Comparison of ENCODE assay signal across 6 cellular contexts in genomic region chr1:120178058-120178457, GRCh38. TPM values are rescaled to one million over a fixed set of nuclear protein-coding genes. Genes with fewer than 3 reads are reported as not detected.
DNase-seq lines count a peak whose midpoint lies in the region; ATAC-seq and TF ChIP-seq lines count a peak whose summit lies in the region.
"Not testable (repeated sequence)": the region's sequence is repeated elsewhere in the genome, so short reads cannot be mapped to it uniquely, and the experiment has no call there.

No MANE protein-coding gene starts in this region.

- not testable (repeated sequence) for H3K4me2 ChIP-seq in OCI-LY7 (ENCODE audit: low read length); osteoblast (ENCODE audit: insufficient read depth, low read length)

- not testable (repeated sequence) for H3K79me2 ChIP-seq in OCI-LY7 (ENCODE audit: insufficient read depth, low read depth, low read length)
- peaks cover 30% of the 10 kb centered on the region for H3K79me2 ChIP-seq in osteoblast (ENCODE audit: insufficient read depth, low read length)

- not testable (repeated sequence) for H3K27me3 Mint-ChIP-seq in CD4-positive, alpha-beta T cell; T-helper 17 cell; naive thymus-derived CD8-positive, alpha-beta T cell

- not testable (repeated sequence) for ATAC-seq in CD4-positive, alpha-beta T cell (ENCODE audit: poor library complexity); T-helper 17 cell; naive thymus-derived CD8-positive, alpha-beta T cell

- not testable (repeated sequence) for H3K9me3 Mint-ChIP-seq in CD4-positive, alpha-beta T cell; naive thymus-derived CD8-positive, alpha-beta T cell

- not testable (repeated sequence) for H3K27ac ChIP-seq in CD4-positive, alpha-beta T cell (ENCODE audit: low read depth, low read length); HEK293 (ENCODE audit: extremely low read depth, low read depth, low read length); OCI-LY7 (ENCODE audit: low read depth, low read length, poor library complexity, severe bottlenecking)
- peak overlapping the region; percentile 91 for H3K27ac ChIP-seq in osteoblast (ENCODE audit: low read depth, low read length)

- TF ChIP-seq CTCF in CD4-positive, alpha-beta T cell (IDR thresholded peaks at IDR 0.05); HEK293 (tag by site-specific recombination; IDR thresholded peaks at IDR 0.05); OCI-LY7 (conservative IDR thresholded peaks at IDR 0.05; ENCODE audit: low read length); osteoblast (IDR thresholded peaks at IDR 0.05; ENCODE audit: extremely low read depth, low read depth, low read length): not testable (repeated sequence)

- H3K4me1 Mint-ChIP-seq in CD4-positive, alpha-beta T cell (ENCODE audit: low read depth), result peaks cover 34% of the 10 kb centered on the region
- H3K4me1 Mint-ChIP-seq in T-helper 17 cell, result peaks cover 11% of the 10 kb centered on the region
- H3K4me1 Mint-ChIP-seq in naive thymus-derived CD8-positive, alpha-beta T cell, result peaks cover 6 to 26% (median 20%) of the 10 kb centered on the region in 4 donors

- not testable (repeated sequence) for H3K9me2 ChIP-seq in OCI-LY7 (ENCODE audit: insufficient read depth, low read length)

- H3K36me3 ChIP-seq in HEK293 (ENCODE audit: control insufficient read depth in 2 of 2, insufficient read depth in 1 of 2, low read length in 2 of 2); OCI-LY7 (ENCODE audit: insufficient read depth, low read length); osteoblast (ENCODE audit: insufficient read depth, low read length): not testable (repeated sequence)

- peak overlapping the region; percentile 30 for H3K4me3 Mint-ChIP-seq in CD4-positive, alpha-beta T cell
- not testable (repeated sequence) for H3K4me3 Mint-ChIP-seq in T-helper 17 cell
- peak overlapping the region in 1 of 10 donors; percentile 4 for H3K4me3 Mint-ChIP-seq in naive thymus-derived CD8-positive, alpha-beta T cell

- CTCF ChIA-PET in CD4-positive, alpha-beta T cell (lab: Charles Lee), result interaction anchor here (1.0 kb wide), 1 partner anchor 211 kb away, joined by 3 read pairs; no protein-coding TSS in a partner anchor
- CTCF ChIA-PET in HEK293 (lab: Yijun Ruan, JAX), result interaction anchor here (0.6 kb wide), 1 partner anchor 690 kb away, joined by 5 read pairs; no protein-coding TSS in a partner anchor
- CTCF ChIA-PET in OCI-LY7 (lab: Charles Lee; ENCODE audit: unreplicated experiment), result not testable (repeated sequence)

- peak overlapping the region; percentile 50 for H3K27ac Mint-ChIP-seq in CD4-positive, alpha-beta T cell
- H3K27ac Mint-ChIP-seq in T-helper 17 cell, result peak overlapping the region; percentile 99
- H3K27ac Mint-ChIP-seq in naive thymus-derived CD8-positive, alpha-beta T cell, result peak overlapping the region in 7 of 10 donors; percentile 27 to 87 (median 55)

- POLR2A ChIA-PET in CD4-positive, alpha-beta T cell (lab: Charles Lee); HEK293 (lab: Yijun Ruan, JAX); naive thymus-derived CD8-positive, alpha-beta T cell (lab: Charles Lee): not testable (repeated sequence)
- POLR2A ChIA-PET in OCI-LY7 (lab: Charles Lee), result interaction anchor here (0.6 to 0.7 kb wide), 3 partner anchors 290 to 1338 kb away, joined by 3 read pairs; no protein-coding TSS in a partner anchor

- intact Hi-C loops in CD4-positive, alpha-beta T cell (cut with DNase I, micrococcal nuclease); OCI-LY7 (cut with micrococcal nuclease; ENCODE audit: unreplicated experiment): not testable (repeated sequence)

- H3K9me3 ChIP-seq in CD4-positive, alpha-beta T cell (ENCODE audit: control insufficient read depth, low read length); HEK293 (ENCODE audit: control insufficient read depth, insufficient read depth, low read depth, low read length); OCI-LY7 (ENCODE audit: low read length); T-helper 17 cell (ENCODE audit: control insufficient read depth, low read length, poor library complexity, severe bottlenecking); osteoblast (ENCODE audit: low read depth, low read length): not testable (repeated sequence)

- H3K36me3 Mint-ChIP-seq in CD4-positive, alpha-beta T cell (ENCODE audit: low read depth); T-helper 17 cell (ENCODE audit: low read depth); naive thymus-derived CD8-positive, alpha-beta T cell: not testable (repeated sequence)

- not testable (repeated sequence) for H3K4me3 ChIP-seq in HEK293 (ENCODE audit: low read depth, low read length); OCI-LY7 (ENCODE audit: low read depth, low read length, poor library complexity, severe bottlenecking); osteoblast (ENCODE audit: insufficient read depth, low read length)

- H3K4me1 ChIP-seq in HEK293 (ENCODE audit: control insufficient read depth, insufficient read depth, low read length); OCI-LY7 (ENCODE audit: insufficient read depth, low read length, poor library complexity, severe bottlenecking): not testable (repeated sequence)
- H3K4me1 ChIP-seq in osteoblast (ENCODE audit: insufficient read depth, low read length), result peaks cover 25% of the 10 kb centered on the region

- BruUV-seq in OCI-LY7 (replicated peaks; lab: Mats Ljungman, UMichigan), result not testable (repeated sequence)

- not testable (repeated sequence) for DNase-seq in CD4-positive, alpha-beta T cell; OCI-LY7 (ENCODE audit: low spot score); T-helper 17 cell; naive thymus-derived CD8-positive, alpha-beta T cell; osteoblast (ENCODE audit: insufficient read length, low spot score, missing footprints)

- not testable (repeated sequence) for H3K27me3 ChIP-seq in CD4-positive, alpha-beta T cell (ENCODE audit: control insufficient read depth, insufficient read depth, low read length); osteoblast (ENCODE audit: insufficient read depth, low read length)

- H4K20me1 ChIP-seq in OCI-LY7 (ENCODE audit: insufficient read depth, low read length); osteoblast (ENCODE audit: insufficient read depth, low read length): not testable (repeated sequence)

- H2AFZ ChIP-seq in OCI-LY7 (ENCODE audit: low read length), result 0 out of 2 replicates have a peak overlapping the region, but pooled peaks have one; percentile 26
- not testable (repeated sequence) for H2AFZ ChIP-seq in osteoblast (ENCODE audit: low read length)

TF ChIP-seq in HEK293, 187 proteins besides CTCF, POLR2A, EP300 and RAD21:
- TF ChIP-seq ZNF146 (tag by site-specific recombination; IDR thresholded peaks at IDR 0.05) (peak; percentile 86), ZSCAN4 (tag by site-specific recombination; IDR thresholded peaks at IDR 0.05) (peak; percentile 58)

RNA-seq across cellular contexts. Expression of gene SEC22B, which starts 1.7 kb away (rescaled TPM):
- total RNA-seq in CD4-positive, alpha-beta T cell, result 10 to 100 TPM; 23.2 to 24.9 TPM
- total RNA-seq in OCI-LY7 (2014; rRNA removed; shearing (Covaris generic)), result 11.9 and 12.7 TPM in 2 replicates
- total RNA-seq in OCI-LY7 (2022) (23.5 and 24.9 TPM in 2 replicates), T-helper 17 cell (10 to 100 TPM; 24.2 to 28.4 TPM), osteoblast (95.2 and 118 TPM in 2 replicates)
- total RNA-seq in naive thymus-derived CD8-positive, alpha-beta T cell, result 10 to 100 TPM; 46.0 to 49.9 TPM
- polyA plus RNA-seq in naive thymus-derived CD8-positive, alpha-beta T cell, result 10 to 100 TPM; 15.8 to 17.8 (median 16.9) TPM
